In the genomic region with DNA sequence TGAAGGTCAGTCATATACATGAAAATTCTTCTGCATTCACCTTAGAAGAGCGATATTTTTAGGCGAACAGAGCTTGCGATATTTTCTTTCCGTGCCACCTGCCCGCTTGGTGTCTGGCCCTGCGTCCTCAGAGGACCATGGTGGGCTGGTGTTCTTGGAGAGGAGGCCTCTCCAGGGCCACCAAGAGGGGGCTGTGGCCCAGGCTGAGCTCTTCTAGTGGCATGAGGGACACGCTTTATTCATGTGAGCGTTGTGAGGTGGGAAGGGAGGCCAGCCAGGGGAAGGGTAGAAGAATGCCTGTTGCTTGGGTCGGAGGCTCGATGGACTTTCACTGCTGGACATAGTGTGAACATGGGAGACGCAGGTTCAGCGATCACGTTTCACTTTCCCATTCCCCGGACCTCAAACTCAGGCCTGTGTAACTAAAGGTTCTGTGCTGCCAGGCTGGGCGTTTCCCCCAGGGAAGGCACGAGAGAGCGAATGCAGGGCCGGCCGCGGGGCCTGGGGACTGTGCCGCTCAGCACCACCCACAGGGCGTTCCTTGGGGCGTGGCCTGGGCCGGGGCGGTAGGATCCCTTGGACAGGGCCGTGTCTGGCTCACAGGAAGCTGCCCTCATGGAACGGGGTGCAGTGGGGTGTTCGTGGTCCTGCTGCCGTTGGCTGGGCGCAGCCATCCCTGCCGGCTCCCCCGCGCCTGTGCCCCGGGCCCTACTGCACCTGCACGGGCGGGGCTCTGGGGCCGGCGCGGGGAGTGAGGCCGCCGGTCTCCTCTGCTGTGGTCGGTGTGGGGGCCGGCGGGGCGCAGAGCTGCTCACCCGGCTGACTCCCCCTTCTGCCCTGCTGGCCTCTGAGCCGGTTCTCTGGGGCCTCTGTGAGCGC, we compare ENCODE assay signal across 1 cellular context.
TF ChIP-seq lines count a peak whose summit lies in the region.

No MANE protein-coding gene starts in this region.

TF ChIP-seq in HEK293, 187 proteins besides CTCF, POLR2A, EP300 and RAD21 (continued from another document):
- TF ChIP-seq, protein P1, sequence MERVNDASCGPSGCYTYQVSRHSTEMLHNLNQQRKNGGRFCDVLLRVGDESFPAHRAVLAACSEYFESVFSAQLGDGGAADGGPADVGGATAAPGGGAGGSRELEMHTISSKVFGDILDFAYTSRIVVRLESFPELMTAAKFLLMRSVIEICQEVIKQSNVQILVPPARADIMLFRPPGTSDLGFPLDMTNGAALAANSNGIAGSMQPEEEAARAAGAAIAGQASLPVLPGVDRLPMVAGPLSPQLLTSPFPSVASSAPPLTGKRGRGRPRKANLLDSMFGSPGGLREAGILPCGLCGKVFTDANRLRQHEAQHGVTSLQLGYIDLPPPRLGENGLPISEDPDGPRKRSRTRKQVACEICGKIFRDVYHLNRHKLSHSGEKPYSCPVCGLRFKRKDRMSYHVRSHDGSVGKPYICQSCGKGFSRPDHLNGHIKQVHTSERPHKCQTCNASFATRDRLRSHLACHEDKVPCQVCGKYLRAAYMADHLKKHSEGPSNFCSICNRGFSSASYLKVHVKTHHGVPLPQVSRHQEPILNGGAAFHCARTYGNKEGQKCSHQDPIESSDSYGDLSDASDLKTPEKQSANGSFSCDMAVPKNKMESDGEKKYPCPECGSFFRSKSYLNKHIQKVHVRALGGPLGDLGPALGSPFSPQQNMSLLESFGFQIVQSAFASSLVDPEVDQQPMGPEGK (tag by site-specific recombination; IDR thresholded peaks at IDR 0.05): 0 out of 2 replicates have a peak, but pooled peaks have one; percentile 23
- TF ChIP-seq ZBTB20 (tag by site-specific recombination; IDR thresholded peaks at IDR 0.05) (peak; percentile 53), BCL11B (tag by site-specific recombination; IDR thresholded peaks at IDR 0.05; ENCODE audit: low read depth) (no peak), ZNF423 (tag by site-specific recombination; IDR thresholded peaks at IDR 0.05) (0 out of 2 replicates have a peak, but pooled peaks have one; percentile 12), GFI1B (tag by site-specific recombination; IDR thresholded peaks at IDR 0.05) (no peak), ZNF701 (tag by site-specific recombination; IDR thresholded peaks at IDR 0.05) (no peak), GLIS1 (tag by site-specific recombination; IDR thresholded peaks at IDR 0.05) (peak; percentile 58), EGR2 (tag by site-specific recombination; IDR thresholded peaks at IDR 0.05; ENCODE audit: low read depth) (no peak), ZIC2 (tag by site-specific recombination; IDR thresholded peaks at IDR 0.05) (0 out of 2 replicates have a peak, but pooled peaks have one; percentile 10), ZNF626 (tag by site-specific recombination; IDR thresholded peaks at IDR 0.05) (no peak), ZNF830 (tag by site-specific recombination; IDR thresholded peaks at IDR 0.05; ENCODE audit: low read depth) (no peak), SP3 (tag by site-specific recombination; IDR thresholded peaks at IDR 0.05) (peak; percentile 87), ZFP41 (tag by site-specific recombination; IDR thresholded peaks at IDR 0.05; ENCODE audit: borderline replicate concordance) (no peak), KLF1 (tag by site-specific recombination; IDR thresholded peaks at IDR 0.05) (peak; percentile 95), KLF7 (tag by site-specific recombination; IDR thresholded peaks at IDR 0.05; ENCODE audit: borderline replicate concordance) (peak; percentile 48; the same call in 1 of the 2 replicates), PRDM1 (tag by site-specific recombination; IDR thresholded peaks at IDR 0.05) (peak; percentile 57; the same call in 1 of the 2 replicates), ZFP69B (tag by site-specific recombination; IDR thresholded peaks at IDR 0.05) (no peak), ZNF248 (tag by site-specific recombination; IDR thresholded peaks at IDR 0.05) (no peak), ZBTB48 (tag by site-specific recombination; IDR thresholded peaks at IDR 0.05) (peak; percentile 83), ZNF776 (tag by site-specific recombination; IDR thresholded peaks at IDR 0.05; ENCODE audit: borderline replicate concordance) (no peak), MYNN (tag by site-specific recombination; IDR thresholded peaks at IDR 0.05; ENCODE audit: borderline replicate concordance) (no peak)
- TF ChIP-seq, protein P2, sequence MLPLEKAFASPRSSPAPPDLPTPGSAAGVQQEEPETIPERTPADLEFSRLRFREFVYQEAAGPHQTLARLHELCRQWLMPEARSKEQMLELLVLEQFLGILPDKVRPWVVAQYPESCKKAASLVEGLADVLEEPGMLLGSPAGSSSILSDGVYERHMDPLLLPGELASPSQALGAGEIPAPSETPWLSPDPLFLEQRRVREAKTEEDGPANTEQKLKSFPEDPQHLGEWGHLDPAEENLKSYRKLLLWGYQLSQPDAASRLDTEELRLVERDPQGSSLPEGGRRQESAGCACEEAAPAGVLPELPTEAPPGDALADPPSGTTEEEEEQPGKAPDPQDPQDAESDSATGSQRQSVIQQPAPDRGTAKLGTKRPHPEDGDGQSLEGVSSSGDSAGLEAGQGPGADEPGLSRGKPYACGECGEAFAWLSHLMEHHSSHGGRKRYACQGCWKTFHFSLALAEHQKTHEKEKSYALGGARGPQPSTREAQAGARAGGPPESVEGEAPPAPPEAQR (tag by site-specific recombination; IDR thresholded peaks at IDR 0.05): no peak
- TF ChIP-seq, protein P3, sequence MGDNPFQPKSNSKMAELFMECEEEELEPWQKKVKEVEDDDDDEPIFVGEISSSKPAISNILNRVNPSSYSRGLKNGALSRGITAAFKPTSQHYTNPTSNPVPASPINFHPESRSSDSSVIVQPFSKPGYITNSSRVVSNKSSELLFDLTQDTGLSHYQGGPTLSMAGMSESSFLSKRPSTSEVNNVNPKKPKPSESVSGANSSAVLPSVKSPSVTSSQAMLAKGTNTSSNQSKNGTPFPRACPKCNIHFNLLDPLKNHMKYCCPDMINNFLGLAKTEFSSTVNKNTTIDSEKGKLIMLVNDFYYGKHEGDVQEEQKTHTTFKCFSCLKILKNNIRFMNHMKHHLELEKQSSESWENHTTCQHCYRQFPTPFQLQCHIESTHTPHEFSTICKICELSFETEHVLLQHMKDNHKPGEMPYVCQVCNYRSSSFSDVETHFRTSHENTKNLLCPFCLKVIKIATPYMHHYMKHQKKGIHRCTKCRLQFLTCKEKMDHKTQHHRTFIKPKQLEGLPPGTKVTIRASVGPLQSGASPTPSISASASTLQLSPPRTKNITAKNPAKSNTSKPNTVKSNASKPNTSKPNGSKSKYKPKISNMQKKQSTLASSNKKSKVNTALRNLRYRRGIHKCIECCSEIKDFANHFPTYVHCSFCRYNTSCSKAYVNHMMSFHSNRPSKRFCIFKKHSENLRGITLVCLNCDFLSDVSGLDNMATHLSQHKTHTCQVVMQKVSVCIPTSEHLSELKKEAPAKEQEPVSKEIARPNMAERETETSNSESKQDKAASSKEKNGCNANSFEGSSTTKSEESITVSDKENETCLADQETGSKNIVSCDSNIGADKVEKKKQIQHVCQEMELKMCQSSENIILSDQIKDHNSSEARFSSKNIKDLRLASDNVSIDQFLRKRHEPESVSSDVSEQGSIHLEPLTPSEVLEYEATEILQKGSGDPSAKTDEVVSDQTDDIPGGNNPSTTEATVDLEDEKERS (tag by site-specific recombination; IDR thresholded peaks at IDR 0.05): no peak
- TF ChIP-seq, protein P4, sequence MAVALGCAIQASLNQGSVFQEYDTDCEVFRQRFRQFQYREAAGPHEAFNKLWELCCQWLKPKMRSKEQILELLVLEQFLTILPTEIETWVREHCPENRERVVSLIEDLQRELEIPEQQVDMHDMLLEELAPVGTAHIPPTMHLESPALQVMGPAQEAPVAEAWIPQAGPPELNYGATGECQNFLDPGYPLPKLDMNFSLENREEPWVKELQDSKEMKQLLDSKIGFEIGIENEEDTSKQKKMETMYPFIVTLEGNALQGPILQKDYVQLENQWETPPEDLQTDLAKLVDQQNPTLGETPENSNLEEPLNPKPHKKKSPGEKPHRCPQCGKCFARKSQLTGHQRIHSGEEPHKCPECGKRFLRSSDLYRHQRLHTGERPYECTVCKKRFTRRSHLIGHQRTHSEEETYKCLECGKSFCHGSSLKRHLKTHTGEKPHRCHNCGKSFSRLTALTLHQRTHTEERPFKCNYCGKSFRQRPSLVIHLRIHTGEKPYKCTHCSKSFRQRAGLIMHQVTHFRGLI (tag by site-specific recombination; IDR thresholded peaks at IDR 0.05): peak; percentile 65
- TF ChIP-seq, protein P5, sequence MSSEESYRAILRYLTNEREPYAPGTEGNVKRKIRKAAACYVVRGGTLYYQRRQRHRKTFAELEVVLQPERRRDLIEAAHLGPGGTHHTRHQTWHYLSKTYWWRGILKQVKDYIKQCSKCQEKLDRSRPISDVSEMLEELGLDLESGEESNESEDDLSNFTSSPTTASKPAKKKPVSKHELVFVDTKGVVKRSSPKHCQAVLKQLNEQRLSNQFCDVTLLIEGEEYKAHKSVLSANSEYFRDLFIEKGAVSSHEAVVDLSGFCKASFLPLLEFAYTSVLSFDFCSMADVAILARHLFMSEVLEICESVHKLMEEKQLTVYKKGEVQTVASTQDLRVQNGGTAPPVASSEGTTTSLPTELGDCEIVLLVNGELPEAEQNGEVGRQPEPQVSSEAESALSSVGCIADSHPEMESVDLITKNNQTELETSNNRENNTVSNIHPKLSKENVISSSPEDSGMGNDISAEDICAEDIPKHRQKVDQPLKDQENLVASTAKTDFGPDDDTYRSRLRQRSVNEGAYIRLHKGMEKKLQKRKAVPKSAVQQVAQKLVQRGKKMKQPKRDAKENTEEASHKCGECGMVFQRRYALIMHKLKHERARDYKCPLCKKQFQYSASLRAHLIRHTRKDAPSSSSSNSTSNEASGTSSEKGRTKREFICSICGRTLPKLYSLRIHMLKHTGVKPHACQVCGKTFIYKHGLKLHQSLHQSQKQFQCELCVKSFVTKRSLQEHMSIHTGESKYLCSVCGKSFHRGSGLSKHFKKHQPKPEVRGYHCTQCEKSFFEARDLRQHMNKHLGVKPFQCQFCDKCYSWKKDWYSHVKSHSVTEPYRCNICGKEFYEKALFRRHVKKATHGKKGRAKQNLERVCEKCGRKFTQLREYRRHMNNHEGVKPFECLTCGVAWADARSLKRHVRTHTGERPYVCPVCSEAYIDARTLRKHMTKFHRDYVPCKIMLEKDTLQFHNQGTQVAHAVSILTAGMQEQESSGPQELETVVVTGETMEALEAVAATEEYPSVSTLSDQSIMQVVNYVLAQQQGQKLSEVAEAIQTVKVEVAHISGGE (tag by site-specific recombination; conservative IDR thresholded peaks at IDR 0.05; ENCODE audit: low read depth): no peak
- TF ChIP-seq, protein P6, sequence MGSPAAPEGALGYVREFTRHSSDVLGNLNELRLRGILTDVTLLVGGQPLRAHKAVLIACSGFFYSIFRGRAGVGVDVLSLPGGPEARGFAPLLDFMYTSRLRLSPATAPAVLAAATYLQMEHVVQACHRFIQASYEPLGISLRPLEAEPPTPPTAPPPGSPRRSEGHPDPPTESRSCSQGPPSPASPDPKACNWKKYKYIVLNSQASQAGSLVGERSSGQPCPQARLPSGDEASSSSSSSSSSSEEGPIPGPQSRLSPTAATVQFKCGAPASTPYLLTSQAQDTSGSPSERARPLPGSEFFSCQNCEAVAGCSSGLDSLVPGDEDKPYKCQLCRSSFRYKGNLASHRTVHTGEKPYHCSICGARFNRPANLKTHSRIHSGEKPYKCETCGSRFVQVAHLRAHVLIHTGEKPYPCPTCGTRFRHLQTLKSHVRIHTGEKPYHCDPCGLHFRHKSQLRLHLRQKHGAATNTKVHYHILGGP (tag by site-specific recombination; IDR thresholded peaks at IDR 0.05): no peak
TF ChIP-seq in HEK293: peak in this region for 18.
